19 cellular contexts compared by ENCODE assay signal in genomic region chr3:113274425-113274824, GRCh38.
DNase-seq lines count a peak whose midpoint lies in the region; ATAC-seq, FAIRE-seq and TF ChIP-seq lines count a peak whose summit lies in the region.
"Had no signal": no experiment of that assay in that cellular context is flagged by ENCODE, and none has a peak within 500 bp of the region (broad histone marks: within the 10 kb centered on the region; RNA-seq: fewer than 3 reads in every experiment).

No MANE protein-coding gene starts in this region.

- peak overlapping the region in 3 of 4 donors; percentile 85 to 89 (median 89) for H3K27ac ChIP-seq in gastroesophageal sphincter
- H3K27ac ChIP-seq in pancreas = peak overlapping the region; percentile 36 to 78 (median 73)
- no peak overlapping the region for H3K27ac ChIP-seq in right atrium auricular region

- H3K4me3 ChIP-seq in gastroesophageal sphincter (no peak overlapping the region), pancreas (no peak overlapping the region), right atrium auricular region (no peak overlapping the region)

- no peak for TF ChIP-seq CTCF in gastroesophageal sphincter (IDR thresholded peaks at IDR 0.05)
- TF ChIP-seq CTCF in pancreas (IDR thresholded peaks at IDR 0.05) = no peak
- TF ChIP-seq CTCF in right atrium auricular region (IDR thresholded peaks at IDR 0.05) = no peak

- H3K4me1 ChIP-seq in gastroesophageal sphincter = peaks cover 3 to 72% (median 14%) of the 10 kb centered on the region in 3 donors
- H3K4me1 ChIP-seq in pancreas = peaks cover 22 to 60% (median 43%) of the 10 kb centered on the region in 3 donors
- peaks cover 0 to 16% of the 10 kb centered on the region in 2 donors for H3K4me1 ChIP-seq in right atrium auricular region

- ATAC-seq in gastroesophageal sphincter (no peak), pancreas (no peak), GM19328 (IDR thresholded peaks at IDR 0.05; ENCODE audit: unreplicated experiment) (no peak)
- ATAC-seq: activated T-cell treated with anti-CD3 and anti-CD28 coated beads, Interleukin-2, amount 50 U/mL, for 4 hours; PC-3 had no signal

- H3K36me3 ChIP-seq in gastroesophageal sphincter (peaks cover 0 to 75% of the 10 kb centered on the region in 2 donors), pancreas (no peaks in the 10 kb centered on the region), right atrium auricular region (peaks cover 2% of the 10 kb centered on the region)

- FAIRE-seq in pancreas (lab: Jason Lieb, UNC) = no peak
- FAIRE-seq in HTR-8/SVneo (lab: Jason Lieb, UNC) = no peak
- FAIRE-seq: GM12892 had no signal

- H3K27me3 ChIP-seq in gastroesophageal sphincter = no peaks in the 10 kb centered on the region
- no peaks in the 10 kb centered on the region for H3K27me3 ChIP-seq in pancreas
- no peaks in the 10 kb centered on the region for H3K27me3 ChIP-seq in right atrium auricular region

- intact Hi-C loops in pancreas (cut with DNase I) = no loop called here

- DNase-seq in activated CD8-positive, alpha-beta memory T cell treated with anti-CD3 and anti-CD28 coated beads, Interleukin-2, amount 50 U/mL, for 48 hours = peak; percentile 40
- no peak for DNase-seq in activated CD8-positive, alpha-beta memory T cell treated with anti-CD3 and anti-CD28 coated beads, Interleukin-2, amount 50 U/mL, for 4 hours
- DNase-seq in pancreas (peak in 2 of 6 donors; percentile 29 to 81), COR-L47 (lab: John Stamatoyannopoulos, UW) (no peak), HTR-8/SVneo (ENCODE audit: insufficient read length, low spot score) (no peak), right atrium auricular region (ENCODE audit: low spot score) (no peak)
- DNase-seq: activated CD4-positive, alpha-beta T cell treated with anti-CD3 and anti-CD28 coated beads for 4 hours; activated T-cell treated with anti-CD3 and anti-CD28 coated beads, Interleukin-2, amount 50 U/mL, for 4 hours; CD4-positive, alpha-beta T cell; effector CD8-positive, alpha-beta T cell; NCI-H1694; NCI-H510A; NK-92 treated with Interleukin-12 subunit alpha and Interleukin-12 subunit beta, amount 100 ng/mL, for 24 hours; PC-3; SK-N-SH; T-helper 2 cell had no signal

- WGBS in gastroesophageal sphincter (ENCODE audit: low coverage in 1 of 2), 2 donors = no CpG with 5 or more reads among the region's 15 CpGs
- 81 to 87% methylated on average over 15 of the region's 15 CpGs for WGBS in pancreas, 2 donors

- H3K9me3 ChIP-seq in gastroesophageal sphincter (no peaks in the 10 kb centered on the region), pancreas (no peaks in the 10 kb centered on the region), right atrium auricular region (no peaks in the 10 kb centered on the region)
- H3K9me3 ChIP-seq: SK-N-SH had no signal

- no peak for TF ChIP-seq POLR2A in gastroesophageal sphincter (IDR thresholded peaks at IDR 0.05)

- TF ChIP-seq EP300 in gastroesophageal sphincter (IDR thresholded peaks at IDR 0.05) = no peak

Comparison
In these comparisons a context has a peak if more than half of its experiments do, and no peak if none do; other contexts are left out.
1. H3K27ac ChIP-seq: peak in gastroesophageal sphincter (3 of 4) and pancreas (4 of 4); none in right atrium auricular region (0 of 2).